In genomic region chr1:94258873-94259331, GRCh38 we compare ENCODE assay signal across 11 cellular contexts. TPM values are rescaled to one million over a fixed set of nuclear protein-coding genes. Genes with fewer than 3 reads are reported as not detected.
A peak's percentile ranks its signal among the peaks of the same experiment; 100 is the strongest.
DNase-seq lines count a peak whose midpoint lies in the region; FAIRE-seq and TF ChIP-seq lines count a peak whose summit lies in the region.
"Had no signal": no experiment of that assay in that cellular context is flagged by ENCODE, and none has a peak within 500 bp of the region (broad histone marks: within the 10 kb centered on the region; RNA-seq: fewer than 3 reads in every experiment).

No MANE protein-coding gene starts in this region.

- H3K79me2 ChIP-seq in keratinocyte (ENCODE audit: control insufficient read depth, insufficient read depth, low read length), result no peaks in the 10 kb centered on the region

- no peak overlapping the region for H3K9ac ChIP-seq in keratinocyte (ENCODE audit: control insufficient read depth, extremely low read depth, insufficient read depth, low read length)

- in situ Hi-C loops in brain microvascular endothelial cell (cut with HindIII; ENCODE audit: low pct_ligation_motif_present, low sequenced_read_pairs), result no loop called here

- H3K4me2 ChIP-seq in keratinocyte (ENCODE audit: control insufficient read depth, extremely low read depth, insufficient read depth, low read depth, low read length), result peak overlapping the region; percentile 53

- H2AFZ ChIP-seq in keratinocyte (ENCODE audit: control insufficient read depth, low read length), result no peak overlapping the region

- H3K9me3 ChIP-seq in keratinocyte (ENCODE audit: control insufficient read depth, low read depth, low read length), result no peaks in the 10 kb centered on the region

- H3K27ac ChIP-seq in brain microvascular endothelial cell, result peak overlapping the region; percentile 96
- peak overlapping the region; percentile 60 for H3K27ac ChIP-seq in keratinocyte (ENCODE audit: control insufficient read depth, insufficient read depth, low read length)
- H3K27ac ChIP-seq: 22Rv1 had no signal

- no peaks in the 10 kb centered on the region for H4K20me1 ChIP-seq in keratinocyte (ENCODE audit: control insufficient read depth, extremely low read depth, insufficient read depth, low read length)

- H3K4me3 ChIP-seq in brain microvascular endothelial cell (ENCODE audit: low read depth, low read length) (no peak overlapping the region), keratinocyte (ENCODE audit: control insufficient read depth in 2 of 3, extremely low read depth in 1 of 3, insufficient read depth in 2 of 3, low read depth in 1 of 3, low read length in 3 of 3) (no peak overlapping the region)

- H3K4me1 ChIP-seq in keratinocyte (ENCODE audit: control insufficient read depth, extremely low read depth, insufficient read depth, low read length), result peaks cover 23% of the 10 kb centered on the region

- no peaks in the 10 kb centered on the region for H3K9me1 ChIP-seq in keratinocyte (ENCODE audit: control insufficient read depth, extremely low read depth, insufficient read depth, low read length)

- H3K36me3 ChIP-seq in brain microvascular endothelial cell (replicated peaks), result no peaks in the 10 kb centered on the region
- H3K36me3 ChIP-seq in keratinocyte (ENCODE audit: control insufficient read depth in 2 of 2, extremely low read depth in 1 of 2, insufficient read depth in 2 of 2, low read length in 2 of 2), result no peaks in the 10 kb centered on the region

- FAIRE-seq in keratinocyte (lab: Jason Lieb, UNC), result peak; percentile 94

- dilution Hi-C loops in keratinocyte (cut with MboI; ENCODE audit: extremely low pct_ligation_motif_present, low sequenced_read_pairs), result no loop called here

- no peaks in the 10 kb centered on the region for H3K27me3 ChIP-seq in brain microvascular endothelial cell (replicated peaks)
- H3K27me3 ChIP-seq in keratinocyte (ENCODE audit: control insufficient read depth, extremely low read depth, insufficient read depth, low read length), result no peaks in the 10 kb centered on the region

- DNase-seq in DMS 273 (lab: John Stamatoyannopoulos, UW; ENCODE audit: unreplicated experiment) (peak; percentile 16), DMS 273 treated with DMSO at 0.1 percent for 48 hours (lab: John Stamatoyannopoulos, UW) (no peak), brain microvascular endothelial cell (peak; percentile 90), keratinocyte (ENCODE audit: low read depth, low spot score) (peak; percentile 71), ureter (ENCODE audit: low spot score) (peak; percentile 54), SW 1271 (lab: John Stamatoyannopoulos, UW) (no peak), NK-92 (lab: John Stamatoyannopoulos, UW; ENCODE audit: unreplicated experiment) (no peak)
- DNase-seq in activated effector memory CD4-positive, alpha-beta T cell treated with anti-CD3 and anti-CD28 coated beads, Interleukin-2, amount 50 U/mL, for 16 hours, result no peak
- DNase-seq: activated CD4-positive, alpha-beta T cell treated with anti-CD3 and anti-CD28 coated beads for 48 hours; effector CD4-positive, alpha-beta T cell had no signal

- TF ChIP-seq CTCF in brain microvascular endothelial cell (IDR thresholded peaks at IDR 0.05; ENCODE audit: low read depth, low read length, missing control alignments), result no peak
- no peak for TF ChIP-seq CTCF in keratinocyte (optimal IDR thresholded peaks at IDR 0.05 in 1 of 3, IDR thresholded peaks at IDR 0.05 in 1 of 3, conservative IDR thresholded peaks at IDR 0.05 in 1 of 3; ENCODE audit: extremely low read depth in 1 of 3, insufficient read depth in 2 of 3, low read length in 3 of 3)

RNA-seq across cellular contexts. Expression of gene ARHGAP29, which starts 21.5 kb away (rescaled TPM):
- polyA plus RNA-seq in keratinocyte, result 40.0 to 79.7 TPM (median 67.7 TPM) in 3 replicates
- 66.5 TPM for polyA plus RNA-seq in keratinocyte (2011; ENCODE audit: low read depth)
- polyA plus RNA-seq in keratinocyte (2011; cell fraction: cytosol; rRNA removed), result 31.7 and 61.5 TPM in 2 replicates
- polyA plus RNA-seq in keratinocyte (2011; cell fraction: nucleus; rRNA removed), result 59.8 and 80.6 TPM in 2 replicates
- 26.3 and 56.8 TPM in 2 replicates for polyA plus RNA-seq in keratinocyte (2012; ENCODE audit: low replicate concordance)
- 21.1 to 119 TPM (median 48.5 TPM) in 3 replicates for polyA minus RNA-seq in keratinocyte
- polyA minus RNA-seq in keratinocyte (2011; cell fraction: cytosol; rRNA and poly(A)+ RNA removed), result 50.8 TPM
- 82.7 and 152 TPM in 2 replicates for polyA minus RNA-seq in keratinocyte (2011; cell fraction: nucleus; rRNA and poly(A)+ RNA removed)
- total RNA-seq in ureter, result 30.0 TPM

Comparison
In these comparisons a context has a peak if more than half of its experiments do, and no peak if none do; other contexts are left out.
1. DNase-seq: peak in DMS 273 (single experiment), brain microvascular endothelial cell (single experiment), keratinocyte (single experiment) and ureter (single experiment); none in DMS 273 treated with DMSO at 0.1 percent for 48 hours (single experiment), activated effector memory CD4-positive, alpha-beta T cell treated with anti-CD3 and anti-CD28 coated beads, Interleukin-2, amount 50 U/mL, for 16 hours (single experiment), SW 1271 (0 of 2) and NK-92 (single experiment).